In the genomic region with DNA sequence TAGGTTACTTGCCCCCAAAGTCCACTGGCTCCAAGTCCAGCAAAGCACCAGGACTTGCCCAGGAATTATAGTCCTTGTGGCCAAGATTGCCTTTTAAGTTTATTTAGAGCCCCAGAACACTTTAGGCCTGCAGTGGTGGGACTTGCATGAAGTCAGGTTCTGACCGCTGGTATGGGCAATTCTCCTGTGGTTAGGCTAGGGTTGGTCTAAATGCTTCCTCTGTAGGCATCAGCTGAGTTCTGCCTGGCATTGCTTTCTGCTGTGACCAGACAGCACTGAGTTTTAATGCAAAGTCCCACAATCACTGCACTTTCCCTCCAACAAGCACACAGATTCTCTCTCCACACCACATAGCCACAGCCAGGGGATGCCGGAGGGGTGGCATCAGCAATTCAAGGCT, we compare ENCODE assay signal across 5 cellular contexts.
"Had no signal": no experiment of that assay in that cellular context is flagged by ENCODE, and none has a peak within 500 bp of the region (broad histone marks: within the 10 kb centered on the region; RNA-seq: fewer than 3 reads in every experiment).

No MANE protein-coding gene starts in this region.

- H3K27ac Mint-ChIP-seq: IgD-negative memory B cell had no signal

- H3K4me1 Mint-ChIP-seq: IgD-negative memory B cell had no signal

- H3K4me3 Mint-ChIP-seq: IgD-negative memory B cell had no signal

- H3K27ac ChIP-seq: HL-60 had no signal

- DNase-seq: IMR-90 had no signal

- ATAC-seq: HepG2, K562 had no signal

- H3K4me3 ChIP-seq: K562 had no signal
